Comparison of ENCODE assay signal across 27 cellular contexts in the genomic region with DNA sequence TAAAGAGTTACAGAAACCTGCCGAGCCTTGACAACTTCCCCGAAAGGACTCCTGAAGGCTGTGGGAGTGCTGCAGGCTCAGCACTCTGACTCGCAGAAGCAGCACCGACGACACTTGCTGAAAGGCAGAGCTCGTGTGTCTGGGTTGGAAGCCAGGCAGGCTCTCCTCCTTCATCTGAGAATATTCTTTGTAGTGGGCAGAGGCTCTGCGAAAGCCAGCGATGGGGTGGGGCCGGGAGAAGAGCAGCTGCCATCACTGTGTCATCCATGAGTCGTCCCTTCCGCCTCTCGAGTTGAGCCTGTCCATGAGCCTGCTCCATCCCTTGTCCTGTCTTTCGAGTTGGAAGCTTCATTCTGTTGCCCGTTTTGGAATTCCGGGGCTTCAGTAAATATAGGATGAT.
"Had no signal": no experiment of that assay in that cellular context is flagged by ENCODE, and none has a peak within 500 bp of the region (broad histone marks: within the 10 kb centered on the region; RNA-seq: fewer than 3 reads in every experiment).

No MANE protein-coding gene starts in this region.

- H3K27ac Mint-ChIP-seq: activated CD4-positive, alpha-beta memory T cell treated with anti-CD3 and anti-CD28 coated beads, Interleukin-2, amount 10 ng/mL, durations not matched to agents 7 days and 5 days; activated CD4-positive, alpha-beta T cell treated with anti-CD3 and anti-CD28 coated beads, Interleukin-2, amount 10 ng/mL, durations not matched to agents 24 days and 14 days; activated naive CD8-positive, alpha-beta T cell treated with anti-CD3 and anti-CD28 coated beads, Interleukin-2, amount 10 ng/mL, durations not matched to agents 7 days and 5 days; brain; endodermal cell; memory B cell; stimulated activated naive CD8-positive, alpha-beta T cell treated with anti-CD3 and anti-CD28 coated beads, Interleukin-15, Interleukin-2, amounts not matched to agents 100 ng/mL and 50 ng/mL, for 24 hours had no signal

- H3K4me3 Mint-ChIP-seq: activated CD4-positive, alpha-beta memory T cell treated with anti-CD3 and anti-CD28 coated beads, Interleukin-2, amount 10 ng/mL, durations not matched to agents 7 days and 5 days; activated CD4-positive, alpha-beta T cell treated with anti-CD3 and anti-CD28 coated beads, Interleukin-2, amount 10 ng/mL, durations not matched to agents 24 days and 14 days; activated naive CD8-positive, alpha-beta T cell treated with anti-CD3 and anti-CD28 coated beads, Interleukin-2, amount 10 ng/mL, durations not matched to agents 7 days and 5 days; brain; endodermal cell; immature natural killer cell; memory B cell; naive thymus-derived CD8-positive, alpha-beta T cell; neural crest cell; stimulated activated naive CD8-positive, alpha-beta T cell treated with anti-CD3 and anti-CD28 coated beads, Interleukin-15, Interleukin-2, amounts not matched to agents 100 ng/mL and 50 ng/mL, for 24 hours had no signal

- H3K9me3 Mint-ChIP-seq: activated CD4-positive, alpha-beta memory T cell treated with anti-CD3 and anti-CD28 coated beads, Interleukin-2, amount 10 ng/mL, durations not matched to agents 7 days and 5 days; activated CD4-positive, alpha-beta T cell treated with anti-CD3 and anti-CD28 coated beads, Interleukin-2, amount 10 ng/mL, durations not matched to agents 24 days and 14 days; activated naive CD8-positive, alpha-beta T cell treated with anti-CD3 and anti-CD28 coated beads, Interleukin-2, amount 10 ng/mL, durations not matched to agents 7 days and 5 days; brain; endodermal cell; immature natural killer cell; memory B cell; naive thymus-derived CD8-positive, alpha-beta T cell; neural crest cell; stimulated activated naive CD8-positive, alpha-beta T cell treated with anti-CD3 and anti-CD28 coated beads, Interleukin-15, Interleukin-2, amounts not matched to agents 100 ng/mL and 50 ng/mL, for 24 hours had no signal

- H3K36me3 Mint-ChIP-seq: activated naive CD8-positive, alpha-beta T cell treated with anti-CD3 and anti-CD28 coated beads, Interleukin-2, amount 10 ng/mL, durations not matched to agents 7 days and 5 days; brain; immature natural killer cell; memory B cell; naive thymus-derived CD8-positive, alpha-beta T cell had no signal

- H3K4me1 Mint-ChIP-seq: activated CD4-positive, alpha-beta T cell treated with anti-CD3 and anti-CD28 coated beads, Interleukin-2, amount 10 ng/mL, durations not matched to agents 24 days and 14 days; activated naive CD8-positive, alpha-beta T cell treated with anti-CD3 and anti-CD28 coated beads, Interleukin-2, amount 10 ng/mL, durations not matched to agents 7 days and 5 days; brain; endodermal cell; memory B cell; neural crest cell had no signal

- H3K27me3 Mint-ChIP-seq: activated CD4-positive, alpha-beta memory T cell treated with anti-CD3 and anti-CD28 coated beads, Interleukin-2, amount 10 ng/mL, durations not matched to agents 7 days and 5 days; activated CD4-positive, alpha-beta T cell treated with anti-CD3 and anti-CD28 coated beads, Interleukin-2, amount 10 ng/mL, durations not matched to agents 24 days and 14 days; activated naive CD8-positive, alpha-beta T cell treated with anti-CD3 and anti-CD28 coated beads, Interleukin-2, amount 10 ng/mL, durations not matched to agents 7 days and 5 days; brain; naive thymus-derived CD8-positive, alpha-beta T cell; stimulated activated naive CD8-positive, alpha-beta T cell treated with anti-CD3 and anti-CD28 coated beads, Interleukin-15, Interleukin-2, amounts not matched to agents 100 ng/mL and 50 ng/mL, for 24 hours had no signal

- ATAC-seq: esophagus mucosa; naive thymus-derived CD8-positive, alpha-beta T cell had no signal

- DNase-seq: activated CD4-positive, alpha-beta memory T cell treated with anti-CD3 and anti-CD28 coated beads, Interleukin-2, amount 10 ng/mL, durations not matched to agents 7 days and 5 days; activated CD4-positive, alpha-beta T cell treated with anti-CD3 and anti-CD28 coated beads, Interleukin-2, amount 10 ng/mL, durations not matched to agents 24 days and 14 days; activated CD4-positive, CD25-positive, alpha-beta regulatory T cell treated with anti-CD3 and anti-CD28 coated beads, Interleukin-2, amount 50 U/mL, for 72 hours; activated effector memory CD4-positive, alpha-beta T cell treated with Interleukin-2 at 50 U/mL for 16 hours; activated naive CD4-positive, alpha-beta T cell treated with Interleukin-2 at 50 U/mL for 16 hours; activated naive CD8-positive, alpha-beta T cell treated with anti-CD3 and anti-CD28 coated beads, Interleukin-2, amount 10 ng/mL, durations not matched to agents 7 days and 5 days; cerebellar nuclear complex; endodermal cell; foreskin fibroblast; heart left ventricle; hypothalamus; immature natural killer cell; midbrain; naive thymus-derived CD8-positive, alpha-beta T cell; nucleus accumbens; right lobe of liver; stimulated activated CD4-positive, alpha-beta T cell treated with anti-CD3 and anti-CD28 coated beads, Interleukin-12 subunit alpha, Interleukin-12 subunit beta, amount 100 ng/mL, for 4 hours; stimulated activated CD4-positive, alpha-beta T cell treated with anti-CD3 and anti-CD28 coated beads, Interleukin-4, amount 100 ng/mL, for 1 hour; T-helper 1 cell; trophoblast cell; uterus; WERI-Rb-1 had no signal
